ENCODE assay signal across 18 cellular contexts in genomic region chr5:99020698-99021048, GRCh38.
A peak's percentile ranks its signal among the peaks of the same experiment; 100 is the strongest.
DNase-seq lines count a peak whose midpoint lies in the region; ATAC-seq, FAIRE-seq and TF ChIP-seq lines count a peak whose summit lies in the region.
"Had no signal": no experiment of that assay in that cellular context is flagged by ENCODE, and none has a peak within 500 bp of the region (broad histone marks: within the 10 kb centered on the region; RNA-seq: fewer than 3 reads in every experiment).

No MANE protein-coding gene starts in this region.

- CTCF ChIA-PET in K562 (lab: Yijun Ruan, JAX; ENCODE audit: low intra/inter-chr PET ratio), result no interaction called here
- CTCF ChIA-PET in HepG2 (lab: Yijun Ruan, JAX; ENCODE audit: low intra/inter-chr PET ratio, low total read pairs), result no interaction called here

- H3K4me3 ChIP-seq in K562 (no peak overlapping the region), HepG2 (replicated peaks in 1 of 3; ENCODE audit: insufficient read depth in 1 of 3, low read depth in 2 of 3, low read length in 3 of 3) (no peak overlapping the region), transverse colon (peak overlapping the region in 1 of 4 donors; percentile 24)
- H3K4me3 ChIP-seq: heart right ventricle, thoracic aorta had no signal

- DNase-seq in M059J (ENCODE audit: low read depth), result peak; percentile 21
- DNase-seq in K562 (ENCODE audit: extremely low read depth in 1 of 4, low spot score in 3 of 4), result no peak
- DNase-seq in HepG2 (ENCODE audit: low spot score), result no peak
- DNase-seq in transverse colon, result no peak
- DNase-seq in activated CD4-positive, alpha-beta T cell treated with anti-CD3 and anti-CD28 coated beads, Interleukin-2, amount 10 ng/mL, durations not matched to agents 24 days and 14 days, result no peak
- no peak for DNase-seq in NCI-H1436 (lab: John Stamatoyannopoulos, UW)
- DNase-seq: activated CD4-positive, alpha-beta memory T cell treated with anti-CD3 and anti-CD28 coated beads for 36 hours; activated gamma-delta T cell treated with Interleukin-2 at 50 U/mL for 16 hours; activated T-cell treated with anti-CD3 and anti-CD28 coated beads for 4 hours; DND-41; heart right ventricle; NCI-H1092; NCI-H510A had no signal

- no peaks in the 10 kb centered on the region for H3K27me3 ChIP-seq in K562 (ENCODE audit: control insufficient read depth in 2 of 2, insufficient read depth in 2 of 2, low read length in 2 of 2)
- H3K27me3 ChIP-seq in HepG2 (ENCODE audit: control insufficient read depth in 1 of 2, insufficient read depth in 2 of 2, low read length in 2 of 2), result no peaks in the 10 kb centered on the region
- no peaks in the 10 kb centered on the region for H3K27me3 ChIP-seq in transverse colon
- H3K27me3 ChIP-seq: heart right ventricle had no signal

- no peaks in the 10 kb centered on the region for H3K36me3 ChIP-seq in K562 (ENCODE audit: control insufficient read depth, insufficient read depth, low read length)
- H3K36me3 ChIP-seq in HepG2 (replicated peaks in 1 of 2; ENCODE audit: control insufficient read depth in 1 of 2, insufficient read depth in 2 of 2, low read length in 2 of 2), result no peaks in the 10 kb centered on the region
- H3K36me3 ChIP-seq in transverse colon, result no peaks in the 10 kb centered on the region
- H3K36me3 ChIP-seq: heart right ventricle, thoracic aorta had no signal

- intact Hi-C loops in K562 (cut with micrococcal nuclease) (no loop called here), HepG2 (cut with micrococcal nuclease; ENCODE audit: unreplicated experiment) (no loop called here), transverse colon (cut with DNase I; ENCODE audit: low total_unique reads) (loop anchor here (10.0 kb wide), 1 partner anchor 1566 kb away; no protein-coding TSS in a partner anchor)
- intact Hi-C loops in activated CD4-positive, alpha-beta T cell treated with anti-CD3 and anti-CD28 coated beads, Interleukin-2, amount 10 ng/mL, durations not matched to agents 24 days and 14 days (cut with micrococcal nuclease), result loop anchor here (10.0 kb wide), 1 partner anchor 1926 kb away; no protein-coding TSS in a partner anchor

- H2AFZ ChIP-seq in K562 (ENCODE audit: low read depth, low read length) (peak overlapping the region; percentile 90), HepG2 (ENCODE audit: low read length) (no peak overlapping the region)

- H3K4me1 Mint-ChIP-seq in activated CD4-positive, alpha-beta T cell treated with anti-CD3 and anti-CD28 coated beads, Interleukin-2, amount 10 ng/mL, durations not matched to agents 24 days and 14 days, result peaks cover 6% of the 10 kb centered on the region
- H3K4me1 Mint-ChIP-seq: neural crest cell had no signal

- no peak for FAIRE-seq in K562 (lab: Jason Lieb, UNC)
- no peak for FAIRE-seq in HepG2 (lab: Jason Lieb, UNC)

- H3K36me3 Mint-ChIP-seq in activated CD4-positive, alpha-beta T cell treated with anti-CD3 and anti-CD28 coated beads, Interleukin-2, amount 10 ng/mL, durations not matched to agents 24 days and 14 days (ENCODE audit: low read depth), result peaks cover 2% of the 10 kb centered on the region
- H3K36me3 Mint-ChIP-seq: activated CD4-positive, alpha-beta memory T cell treated with anti-CD3 and anti-CD28 coated beads for 36 hours had no signal

- H3K27ac ChIP-seq in K562 (ENCODE audit: extremely low read depth, low read depth, low read length), result peak overlapping the region; percentile 66; the same call in 1 of the 3 replicates
- H3K27ac ChIP-seq in HepG2 (ENCODE audit: extremely low read length, insufficient read depth, low read length), result peak overlapping the region; percentile 14
- H3K27ac ChIP-seq in transverse colon, result peak overlapping the region; percentile 75 to 86 (median 84)
- H3K27ac ChIP-seq: heart right ventricle, thoracic aorta had no signal

- H3K4me2 ChIP-seq in K562 (ENCODE audit: insufficient read depth, low read length) (no peak overlapping the region), HepG2 (ENCODE audit: low read depth, low read length) (peak overlapping the region; percentile 39; the same call in 1 of the 2 replicates)

- H3K9me3 ChIP-seq in K562 (replicated peaks; ENCODE audit: control insufficient read depth, insufficient read depth, low read depth, low read length) (no peaks in the 10 kb centered on the region), HepG2 (ENCODE audit: low read length) (no peaks in the 10 kb centered on the region), transverse colon (no peaks in the 10 kb centered on the region)
- H3K9me3 ChIP-seq: heart right ventricle, thoracic aorta had no signal

- H3K9ac ChIP-seq in K562 (ENCODE audit: insufficient read depth in 1 of 2, low read depth in 2 of 2, low read length in 2 of 2) (no peak overlapping the region), HepG2 (ENCODE audit: insufficient read depth, low read depth, low read length) (no peak overlapping the region)

- H3K9me1 ChIP-seq in K562 (ENCODE audit: control insufficient read depth, insufficient read depth, low read length), result no peaks in the 10 kb centered on the region

- H3K4me1 ChIP-seq in K562 (replicated peaks in 1 of 2; ENCODE audit: control insufficient read depth in 2 of 2, insufficient read depth in 2 of 2, low read length in 2 of 2), result peaks cover 0 to 22% of the 10 kb centered on the region in 2 experiments; a peak in 3 of 5 replicates
- H3K4me1 ChIP-seq in HepG2 (ENCODE audit: insufficient read depth, low read length), result peaks cover 47% of the 10 kb centered on the region
- peaks cover 10 to 67% (median 23%) of the 10 kb centered on the region in 4 donors for H3K4me1 ChIP-seq in transverse colon

- in situ Hi-C loops in K562 (cut with MboI), result loop anchor here (10.0 kb wide), 1 partner anchor 96 kb away; the partner anchor contains the start of gene CHD1
- in situ Hi-C loops in HepG2 (cut with HindIII; ENCODE audit: extremely low pct_ligation_motif_present, low pct_unique_long_range_greater_than_20kb), result loop anchor here (10.0 kb wide), 1 partner anchor 246 kb away; the partner anchor contains the start of gene RGMB
- in situ Hi-C loops in transverse colon (cut with MboI; ENCODE audit: low pct_ligation_motif_present in 1 of 4, low pct_unique_long_range_greater_than_20kb in 1 of 4, low sequenced_read_pairs in 3 of 4), result no loop called here

- peak; percentile 7; the same call in 1 of the 3 replicates for ATAC-seq in K562
- ATAC-seq in HepG2, result peak; percentile 45; the same call in 2 of the 3 replicates
- no peak for ATAC-seq in HG03354 (IDR thresholded peaks at IDR 0.05; ENCODE audit: poor library complexity, severe bottlenecking, unreplicated experiment)

- no peaks in the 10 kb centered on the region for H4K20me1 ChIP-seq in K562 (replicated peaks; ENCODE audit: control insufficient read depth, insufficient read depth, low read length)
- H4K20me1 ChIP-seq in HepG2 (ENCODE audit: insufficient read depth, low read length), result no peaks in the 10 kb centered on the region

- no TSS peak for BruUV-seq in K562 (replicated peaks; lab: Mats Ljungman, UMichigan)
- BruUV-seq in HepG2 (replicated peaks; lab: Mats Ljungman, UMichigan), result no TSS peak

- no peak for TF ChIP-seq POLR2A in K562 (conservative IDR thresholded peaks at IDR 0.05)
- TF ChIP-seq POLR2A in HepG2 (IDR thresholded peaks at IDR 0.05; ENCODE audit: insufficient read depth in 1 of 2, low read depth in 2 of 2, low read length in 2 of 2), result no peak
- no peak for TF ChIP-seq POLR2A in transverse colon (IDR thresholded peaks at IDR 0.05)

- TF ChIP-seq RAD21 in K562 (CRISPR knock-in tag; conservative IDR thresholded peaks at IDR 0.05 in 1 of 2, IDR thresholded peaks at IDR 0.05 in 1 of 2), result no peak
- no peak for TF ChIP-seq RAD21 in HepG2 (CRISPR knock-in tag; IDR thresholded peaks at IDR 0.05)

- H3K9me3 Mint-ChIP-seq in activated CD4-positive, alpha-beta T cell treated with anti-CD3 and anti-CD28 coated beads, Interleukin-2, amount 10 ng/mL, durations not matched to agents 24 days and 14 days, result peaks cover 3% of the 10 kb centered on the region
- H3K9me3 Mint-ChIP-seq: activated CD4-positive, alpha-beta memory T cell treated with anti-CD3 and anti-CD28 coated beads for 36 hours; central memory CD8-positive, alpha-beta T cell; neural crest cell; T-helper 1 cell treated with Interleukin-12 subunit alpha and Interleukin-12 subunit beta and Interleukin-4 antibody, amounts not matched to agents 30 μg/mL and 1 μg/mL, for 36 hours had no signal

- no peaks in the 10 kb centered on the region for H3K27me3 Mint-ChIP-seq in activated CD4-positive, alpha-beta T cell treated with anti-CD3 and anti-CD28 coated beads, Interleukin-2, amount 10 ng/mL, durations not matched to agents 24 days and 14 days
- H3K27me3 Mint-ChIP-seq: activated CD4-positive, alpha-beta memory T cell treated with anti-CD3 and anti-CD28 coated beads for 36 hours; central memory CD8-positive, alpha-beta T cell had no signal

- H3K79me2 ChIP-seq in K562 (ENCODE audit: control insufficient read depth, insufficient read depth, low read length), result no peaks in the 10 kb centered on the region
- no peaks in the 10 kb centered on the region for H3K79me2 ChIP-seq in HepG2 (ENCODE audit: insufficient read depth, low read length)

- POLR2A ChIA-PET in K562 (lab: Yijun Ruan, JAX), result interaction anchor here (0.6 to 1.0 kb wide), 3 partner anchors 12 to 111 kb away, joined by 3 to 6 read pairs (median 3); no protein-coding TSS in a partner anchor
- POLR2A ChIA-PET in HepG2 (lab: Yijun Ruan, JAX), result no interaction called here

- TF ChIP-seq EP300 in K562 (IDR thresholded peaks at IDR 0.05; ENCODE audit: low read length) (no peak), HepG2 (IDR thresholded peaks at IDR 0.05; ENCODE audit: low read depth in 2 of 2, low read length in 2 of 2) (no peak), HepG2 (CRISPR knock-in tag; IDR thresholded peaks at IDR 0.05; ENCODE audit: borderline replicate concordance) (no peak), transverse colon (IDR thresholded peaks at IDR 0.05; ENCODE audit: low read depth) (no peak)

- no peak overlapping the region for H3K27ac Mint-ChIP-seq in activated CD4-positive, alpha-beta T cell treated with anti-CD3 and anti-CD28 coated beads, Interleukin-2, amount 10 ng/mL, durations not matched to agents 24 days and 14 days
- H3K27ac Mint-ChIP-seq: activated CD4-positive, alpha-beta memory T cell treated with anti-CD3 and anti-CD28 coated beads for 36 hours; T-helper 1 cell treated with Interleukin-12 subunit alpha and Interleukin-12 subunit beta and Interleukin-4 antibody, amounts not matched to agents 30 μg/mL and 1 μg/mL, for 36 hours had no signal

- H3K4me3 Mint-ChIP-seq in activated CD4-positive, alpha-beta T cell treated with anti-CD3 and anti-CD28 coated beads, Interleukin-2, amount 10 ng/mL, durations not matched to agents 24 days and 14 days, result no peak overlapping the region
- H3K4me3 Mint-ChIP-seq: activated CD4-positive, alpha-beta memory T cell treated with anti-CD3 and anti-CD28 coated beads for 36 hours; central memory CD8-positive, alpha-beta T cell; neural crest cell; T-helper 1 cell treated with Interleukin-12 subunit alpha and Interleukin-12 subunit beta and Interleukin-4 antibody, amounts not matched to agents 30 μg/mL and 1 μg/mL, for 36 hours had no signal

- no peak for TF ChIP-seq CTCF in K562 (IDR thresholded peaks at IDR 0.05 in 2 of 3, conservative IDR thresholded peaks at IDR 0.05 in 1 of 3; ENCODE audit: insufficient read depth in 2 of 3, low read depth in 1 of 3, low read length in 3 of 3)
- no peak for TF ChIP-seq CTCF in HepG2 (CRISPR knock-in tag; IDR thresholded peaks at IDR 0.05)
- TF ChIP-seq CTCF in transverse colon (IDR thresholded peaks at IDR 0.05), result no peak

TF ChIP-seq in HepG2, 621 proteins besides CTCF, POLR2A, EP300 and RAD21 (continues in another document):
- TF ChIP-seq ASH2L (IDR thresholded peaks at IDR 0.05; ENCODE audit: insufficient read length, low read depth, low read length), result peak; percentile 3

Comparison
In these comparisons a context has a peak if more than half of its experiments do, and no peak if none do; other contexts are left out.
1. H3K27ac ChIP-seq: peak in every context shown above with its lines; median percentile 84 in transverse colon; 66 in K562; 14 in HepG2.
2. in situ Hi-C loops: an anchor here in K562 (10.0 kb wide) and HepG2 (10.0 kb wide); none called in transverse colon.
3. intact Hi-C loops: an anchor here in transverse colon (10.0 kb wide) and activated CD4-positive, alpha-beta T cell treated with anti-CD3 and anti-CD28 coated beads, Interleukin-2, amount 10 ng/mL, durations not matched to agents 24 days and 14 days (10.0 kb wide); none called in K562 and HepG2.